Comparison of ENCODE assay signal across 20 cellular contexts in genomic region chr16:21940570-21940969, GRCh38.
"Had no signal": no experiment of that assay in that cellular context is flagged by ENCODE, and none has a peak within 500 bp of the region (broad histone marks: within the 10 kb centered on the region; RNA-seq: fewer than 3 reads in every experiment).

No MANE protein-coding gene starts in this region.

- H3K4me3 ChIP-seq: gastrocnemius medialis, lung, pancreas, right lobe of liver, suprapubic skin, transverse colon, upper lobe of right lung, uterus had no signal

- H3K9me3 ChIP-seq: gastrocnemius medialis, neutrophil, pancreas, right lobe of liver, suprapubic skin, transverse colon, upper lobe of right lung, uterus had no signal

- H3K36me3 ChIP-seq: gastrocnemius medialis, neutrophil, pancreas, right lobe of liver, suprapubic skin, transverse colon, upper lobe of right lung, uterus had no signal

- H3K27ac ChIP-seq: epithelial cell of prostate, gastrocnemius medialis, neutrophil, pancreas, right lobe of liver, suprapubic skin, transverse colon, upper lobe of right lung, uterus had no signal

- H3K27me3 ChIP-seq: gastrocnemius medialis, pancreas, right lobe of liver, suprapubic skin, transverse colon, upper lobe of right lung, uterus had no signal

- H3K4me1 ChIP-seq: gastrocnemius medialis, right lobe of liver, suprapubic skin, upper lobe of right lung, uterus had no signal

- DNase-seq: effector CD8-positive, alpha-beta T cell; endodermal cell; foreskin fibroblast; gastrocnemius medialis; naive B cell; pancreas; right lobe of liver; small intestine; stimulated activated CD4-positive, alpha-beta T cell treated with anti-CD3 and anti-CD28 coated beads, Interleukin-15, amount 100 ng/mL, for 24 hours; stimulated activated CD4-positive, alpha-beta T cell treated with anti-CD3 and anti-CD28 coated beads, Interleukin-2, amount 100 ng/mL, for 48 hours; stimulated activated naive B cell treated with anti-CD40 and anti-IgM and Interleukin-4, amounts not matched to agents 10 μg/mL and 1 μg/mL and 100 μg/mL, for 72 hours; stimulated activated naive CD8-positive, alpha-beta T cell treated with anti-CD3 and anti-CD28 coated beads, Interleukin-15, amount 100 ng/mL, for 72 hours; transverse colon; upper lobe of right lung; uterus had no signal

- FAIRE-seq: keratinocyte, pancreas, small intestine had no signal
